In the genomic region with DNA sequence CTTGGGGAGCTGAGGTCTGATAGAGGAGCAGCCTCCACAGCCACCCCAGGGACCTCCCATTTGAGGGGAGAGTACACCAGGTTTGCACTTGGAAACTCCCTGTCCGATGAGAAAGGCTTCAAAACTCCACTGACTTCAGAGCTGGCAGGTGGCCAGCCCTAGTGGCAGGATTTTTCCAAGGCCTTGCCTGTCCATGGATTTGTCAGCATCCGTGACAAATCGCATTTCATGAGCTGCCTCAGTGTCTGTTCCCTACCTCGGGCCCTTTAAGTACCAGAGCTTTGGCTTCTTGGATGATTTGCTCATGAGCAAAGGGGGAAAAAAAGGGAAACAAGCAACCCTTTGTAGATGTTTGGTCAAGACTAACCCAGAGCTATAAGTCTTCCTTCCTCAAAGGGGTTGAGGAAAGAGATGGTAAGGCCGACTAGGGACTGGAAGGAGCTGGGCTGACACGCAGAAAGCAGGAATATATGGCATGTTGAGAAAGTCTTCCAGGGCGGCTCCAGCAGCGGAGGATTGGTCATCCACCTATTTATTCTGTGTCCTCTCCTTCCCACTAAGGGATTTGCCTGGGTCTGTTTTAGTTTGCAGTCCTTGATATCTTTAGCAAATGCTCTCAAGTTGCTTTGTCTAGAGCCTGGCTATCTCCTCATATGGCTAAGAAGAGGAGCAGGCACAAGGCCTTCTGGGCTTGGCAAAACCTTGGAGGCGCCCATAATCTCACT, we compare ENCODE assay signal across 8 cellular contexts. TPM values are rescaled to one million over a fixed set of nuclear protein-coding genes. Genes with fewer than 3 reads are reported as not detected.
DNase-seq lines count a peak whose midpoint lies in the region; FAIRE-seq and TF ChIP-seq lines count a peak whose summit lies in the region.

No MANE protein-coding gene starts in this region.

- no peaks in the 10 kb centered on the region for H3K27me3 ChIP-seq in stomach

- WGBS in stomach, 5 donors: 28 to 37% (median 34%) methylated on average over 9 of the region's 9 CpGs

- intact Hi-C loops in stomach (cut with DNase I; ENCODE audit: low total_unique reads): no loop called here

- H3K36me3 ChIP-seq in stomach: no peaks in the 10 kb centered on the region

- peak overlapping the region; percentile 44 to 97 (median 85) for H3K27ac ChIP-seq in stomach

- TF ChIP-seq CTCF in astrocyte of the spinal cord (IDR thresholded peaks at IDR 0.05; ENCODE audit: low read depth, low read length): peak; percentile 59
- peak in 5 of 7 experiments; percentile 33 to 55 (median 50) for TF ChIP-seq CTCF in stomach (IDR thresholded peaks at IDR 0.05)
- TF ChIP-seq CTCF in D721Med (IDR thresholded peaks at IDR 0.05; ENCODE audit: insufficient read depth, missing control alignments): no peak

- H3K4me1 ChIP-seq in stomach: peaks cover 50 to 88% (median 77%) of the 10 kb centered on the region in 4 donors

- H3K4me3 ChIP-seq in astrocyte of the spinal cord (ENCODE audit: low read depth, low read length) (no peak overlapping the region), stomach (no peak overlapping the region)

- in situ Hi-C loops in astrocyte of the spinal cord (cut with HindIII; ENCODE audit: low sequenced_read_pairs): no loop called here

- no peak for FAIRE-seq in GM12892 (lab: Jason Lieb, UNC)
- FAIRE-seq in D721Med (lab: Jason Lieb, UNC): no peak

- DNase-seq in AG20443 (ENCODE audit: low spot score) (peak; percentile 84), LHCN-M2 (ENCODE audit: low read depth) (peak; percentile 95), astrocyte of the spinal cord (ENCODE audit: low read depth, low spot score) (peak; percentile 96), iris pigment epithelial cell (ENCODE audit: low read depth) (peak; percentile 96), stomach (peak; percentile 86), GM12892 (ENCODE audit: insufficient read length) (no peak), GM19238 (ENCODE audit: insufficient read length, low spot score) (no peak), D721Med (ENCODE audit: insufficient read length, low spot score) (no peak)

- no peaks in the 10 kb centered on the region for H3K9me3 ChIP-seq in stomach

- TF ChIP-seq POLR2A in stomach (IDR thresholded peaks at IDR 0.05) (no peak), GM12892 (IDR thresholded peaks at IDR 0.05; ENCODE audit: low read depth, low read length) (no peak)

- TF ChIP-seq EP300 in stomach (IDR thresholded peaks at IDR 0.05): no peak

RNA-seq across cellular contexts. Expression of a gene that starts 2.7 kb away (rescaled TPM):
- total RNA-seq in LHCN-M2 (2014; rRNA removed) (106 and 143 TPM in 2 replicates), stomach (100 to 1,000 TPM in 4 of 5 donors, 10 to 100 TPM in 1; 88.7 to 504 (median 186) TPM)
- 136 TPM for polyA plus RNA-seq in LHCN-M2 (2012)
- polyA plus RNA-seq in stomach: 10 to 100 TPM; 21.7 to 98.5 (median 62.1) TPM
- polyA plus RNA-seq in GM12892 (2012; ENCODE audit: missing spikeins): 3.2 TPM

RNA-seq across cellular contexts. Expression of a gene that starts 37.0 kb away (rescaled TPM):
- total RNA-seq in LHCN-M2 (2014; rRNA removed): not detected in 2 replicates
- not detected for polyA plus RNA-seq in LHCN-M2 (2012)
- 10 to 100 TPM in 1 of 5 donors, not detected in 4; 84.3 TPM for total RNA-seq in stomach
- polyA plus RNA-seq in stomach: 10 to 100 TPM in 2 of 3 donors, 1 to 10 TPM in 1; 6.1 to 37.8 (median 18.6) TPM
- polyA plus RNA-seq in GM12892 (2012; ENCODE audit: missing spikeins): not detected

Comparison
In these comparisons a context has a peak if more than half of its experiments do, and no peak if none do; other contexts are left out.
1. DNase-seq: peak in AG20443 (single experiment), LHCN-M2 (single experiment), astrocyte of the spinal cord (single experiment), iris pigment epithelial cell (single experiment) and stomach (single experiment); none in GM12892 (single experiment), GM19238 (single experiment) and D721Med (single experiment).